In genomic region chr2:48227617-48228344, GRCh38 we compare ENCODE assay signal across 1 cellular context.
TF ChIP-seq lines count a peak whose summit lies in the region.

No MANE protein-coding gene starts in this region.

TF ChIP-seq in GM12878, 131 proteins besides CTCF, POLR2A, EP300 and RAD21 (continued from another document and continues in another):
- TF ChIP-seq BCL11A (IDR thresholded peaks at IDR 0.05; ENCODE audit: low read depth, low read length) = peak; percentile 91
- TF ChIP-seq NBN (IDR thresholded peaks at IDR 0.05) = no peak
- TF ChIP-seq MEF2A (IDR thresholded peaks at IDR 0.05; ENCODE audit: insufficient read depth, low read depth, low read length) = peak; percentile 72; the same call in 1 of the 2 replicates
- no peak for TF ChIP-seq MYC (IDR thresholded peaks at IDR 0.05; ENCODE audit: insufficient read depth, insufficient read length, insufficient replicate concordance, low read length, severe bottlenecking)
- peak; percentile 88 for TF ChIP-seq DPF2 (IDR thresholded peaks at IDR 0.05)
- TF ChIP-seq BCL3 (IDR thresholded peaks at IDR 0.05; ENCODE audit: borderline replicate concordance, insufficient read depth, low read depth, low read length, poor library complexity, severe bottlenecking) = no peak
- no peak for TF ChIP-seq HDAC2 (IDR thresholded peaks at IDR 0.05)
- TF ChIP-seq WRNIP1 (IDR thresholded peaks at IDR 0.05; ENCODE audit: borderline replicate concordance, low read depth, low read length) = no peak
- no peak for TF ChIP-seq POU2F2 (IDR thresholded peaks at IDR 0.05; ENCODE audit: borderline replicate concordance, low read depth, low read length)
- no peak for TF ChIP-seq KDM1A (IDR thresholded peaks at IDR 0.05; ENCODE audit: borderline replicate concordance)
- TF ChIP-seq SMC3 (IDR thresholded peaks at IDR 0.05; ENCODE audit: borderline replicate concordance, low read length) = no peak
- peak; percentile 96 for TF ChIP-seq RUNX3 (IDR thresholded peaks at IDR 0.05; ENCODE audit: low read length)
- no peak for TF ChIP-seq E2F4 (IDR thresholded peaks at IDR 0.05; ENCODE audit: low read depth, low read length)
- TF ChIP-seq ZNF217 (IDR thresholded peaks at IDR 0.05) = peak; percentile 88
- TF ChIP-seq, protein P1, sequence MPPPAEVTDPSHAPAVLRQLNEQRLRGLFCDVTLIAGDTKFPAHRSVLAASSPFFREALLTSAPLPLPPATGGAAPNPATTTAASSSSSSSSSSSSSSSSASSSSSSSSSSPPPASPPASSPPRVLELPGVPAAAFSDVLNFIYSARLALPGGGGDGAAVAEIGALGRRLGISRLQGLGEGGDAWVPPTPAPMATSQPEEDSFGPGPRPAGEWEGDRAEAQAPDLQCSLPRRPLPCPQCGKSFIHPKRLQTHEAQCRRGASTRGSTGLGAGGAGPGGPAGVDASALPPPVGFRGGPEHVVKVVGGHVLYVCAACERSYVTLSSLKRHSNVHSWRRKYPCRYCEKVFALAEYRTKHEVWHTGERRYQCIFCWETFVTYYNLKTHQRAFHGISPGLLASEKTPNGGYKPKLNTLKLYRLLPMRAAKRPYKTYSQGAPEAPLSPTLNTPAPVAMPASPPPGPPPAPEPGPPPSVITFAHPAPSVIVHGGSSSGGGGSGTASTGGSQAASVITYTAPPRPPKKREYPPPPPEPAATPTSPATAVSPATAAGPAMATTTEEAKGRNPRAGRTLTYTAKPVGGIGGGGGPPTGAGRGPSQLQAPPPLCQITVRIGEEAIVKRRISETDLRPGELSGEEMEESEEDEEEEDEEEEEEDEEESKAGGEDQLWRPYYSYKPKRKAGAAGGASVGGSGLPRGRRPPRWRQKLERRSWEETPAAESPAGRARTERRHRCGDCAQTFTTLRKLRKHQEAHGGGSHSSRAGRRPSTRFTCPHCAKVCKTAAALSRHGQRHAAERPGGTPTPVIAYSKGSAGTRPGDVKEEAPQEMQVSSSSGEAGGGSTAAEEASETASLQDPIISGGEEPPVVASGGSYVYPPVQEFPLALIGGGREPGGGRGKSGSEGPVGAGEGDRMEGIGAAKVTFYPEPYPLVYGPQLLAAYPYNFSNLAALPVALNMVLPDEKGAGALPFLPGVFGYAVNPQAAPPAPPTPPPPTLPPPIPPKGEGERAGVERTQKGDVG (CRISPR knock-in tag; IDR thresholded peaks at IDR 0.05) = no peak
- 0 out of 2 replicates have a peak, but pooled peaks have one; percentile 31 for TF ChIP-seq IRF4 (IDR thresholded peaks at IDR 0.05; ENCODE audit: low read depth, low read length)
- TF ChIP-seq PML (IDR thresholded peaks at IDR 0.05; ENCODE audit: low read length) = no peak
- no peak for TF ChIP-seq RFX5 (IDR thresholded peaks at IDR 0.05; ENCODE audit: low read depth, low read length)
- peak; percentile 76 for TF ChIP-seq TCF12 (IDR thresholded peaks at IDR 0.05; ENCODE audit: low read depth, low read length)
- TF ChIP-seq CREM (IDR thresholded peaks at IDR 0.05; ENCODE audit: low read depth) = peak; percentile 74; the same call in 1 of the 2 replicates
- peak; percentile 68 for TF ChIP-seq ATF7 (IDR thresholded peaks at IDR 0.05; ENCODE audit: low read depth)
- peak; percentile 41 for TF ChIP-seq ZNF384 (IDR thresholded peaks at IDR 0.05; ENCODE audit: borderline replicate concordance, low read depth, low read length)
- no peak for TF ChIP-seq SUZ12 (IDR thresholded peaks at IDR 0.05; ENCODE audit: unreplicated experiment)
- no peak for TF ChIP-seq NR2F1 (conservative IDR thresholded peaks at IDR 0.05)
- peak; percentile 79 for TF ChIP-seq EED (IDR thresholded peaks at IDR 0.05; ENCODE audit: low read depth)
- TF ChIP-seq TCF3 (IDR thresholded peaks at IDR 0.05; ENCODE audit: borderline replicate concordance, insufficient read depth, low read depth, low read length) = 0 out of 2 replicates have a peak, but pooled peaks have one; percentile 54
- TF ChIP-seq GABPA (IDR thresholded peaks at IDR 0.05; ENCODE audit: low read depth) = peak; percentile 36; the same call in 1 of the 2 replicates
- TF ChIP-seq SMAD1 (IDR thresholded peaks at IDR 0.05; ENCODE audit: low read depth, partially characterized antibody) = no peak
- no peak for TF ChIP-seq SKIL (IDR thresholded peaks at IDR 0.05; ENCODE audit: low read depth, poor library complexity, severe bottlenecking)
- peak; percentile 96 for TF ChIP-seq FOXM1 (IDR thresholded peaks at IDR 0.05; ENCODE audit: low read depth, low read length)
- TF ChIP-seq ATF2 (IDR thresholded peaks at IDR 0.05; ENCODE audit: low read length) = peak; percentile 91
- TF ChIP-seq MEF2B (IDR thresholded peaks at IDR 0.05; ENCODE audit: partially characterized antibody, poor library complexity, severe bottlenecking) = peak; percentile 67
- TF ChIP-seq, protein P2, sequence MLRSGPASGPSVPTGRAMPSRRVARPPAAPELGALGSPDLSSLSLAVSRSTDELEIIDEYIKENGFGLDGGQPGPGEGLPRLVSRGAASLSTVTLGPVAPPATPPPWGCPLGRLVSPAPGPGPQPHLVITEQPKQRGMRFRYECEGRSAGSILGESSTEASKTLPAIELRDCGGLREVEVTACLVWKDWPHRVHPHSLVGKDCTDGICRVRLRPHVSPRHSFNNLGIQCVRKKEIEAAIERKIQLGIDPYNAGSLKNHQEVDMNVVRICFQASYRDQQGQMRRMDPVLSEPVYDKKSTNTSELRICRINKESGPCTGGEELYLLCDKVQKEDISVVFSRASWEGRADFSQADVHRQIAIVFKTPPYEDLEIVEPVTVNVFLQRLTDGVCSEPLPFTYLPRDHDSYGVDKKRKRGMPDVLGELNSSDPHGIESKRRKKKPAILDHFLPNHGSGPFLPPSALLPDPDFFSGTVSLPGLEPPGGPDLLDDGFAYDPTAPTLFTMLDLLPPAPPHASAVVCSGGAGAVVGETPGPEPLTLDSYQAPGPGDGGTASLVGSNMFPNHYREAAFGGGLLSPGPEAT (IDR thresholded peaks at IDR 0.05; ENCODE audit: low read depth) = peak; percentile 78
- TF ChIP-seq ZNF207 (IDR thresholded peaks at IDR 0.05; ENCODE audit: borderline replicate concordance) = no peak
- no peak for TF ChIP-seq RB1 (IDR thresholded peaks at IDR 0.05; ENCODE audit: borderline replicate concordance)
- TF ChIP-seq, protein P3, sequence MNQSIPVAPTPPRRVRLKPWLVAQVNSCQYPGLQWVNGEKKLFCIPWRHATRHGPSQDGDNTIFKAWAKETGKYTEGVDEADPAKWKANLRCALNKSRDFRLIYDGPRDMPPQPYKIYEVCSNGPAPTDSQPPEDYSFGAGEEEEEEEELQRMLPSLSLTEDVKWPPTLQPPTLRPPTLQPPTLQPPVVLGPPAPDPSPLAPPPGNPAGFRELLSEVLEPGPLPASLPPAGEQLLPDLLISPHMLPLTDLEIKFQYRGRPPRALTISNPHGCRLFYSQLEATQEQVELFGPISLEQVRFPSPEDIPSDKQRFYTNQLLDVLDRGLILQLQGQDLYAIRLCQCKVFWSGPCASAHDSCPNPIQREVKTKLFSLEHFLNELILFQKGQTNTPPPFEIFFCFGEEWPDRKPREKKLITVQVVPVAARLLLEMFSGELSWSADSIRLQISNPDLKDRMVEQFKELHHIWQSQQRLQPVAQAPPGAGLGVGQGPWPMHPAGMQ (IDR thresholded peaks at IDR 0.05; ENCODE audit: borderline replicate concordance) = no peak
- peak; percentile 94 for TF ChIP-seq SPI1 (IDR thresholded peaks at IDR 0.05; ENCODE audit: borderline replicate concordance, insufficient read depth, low read depth, low read length)
- no peak for TF ChIP-seq YY1 (IDR thresholded peaks at IDR 0.05; ENCODE audit: low read depth, low read length)
- no peak for TF ChIP-seq JUND (IDR thresholded peaks at IDR 0.05; ENCODE audit: low read depth, low read length)
- no peak for TF ChIP-seq SIX5 (IDR thresholded peaks at IDR 0.05; ENCODE audit: low read depth, low read length, severe bottlenecking)
- TF ChIP-seq, protein P4, sequence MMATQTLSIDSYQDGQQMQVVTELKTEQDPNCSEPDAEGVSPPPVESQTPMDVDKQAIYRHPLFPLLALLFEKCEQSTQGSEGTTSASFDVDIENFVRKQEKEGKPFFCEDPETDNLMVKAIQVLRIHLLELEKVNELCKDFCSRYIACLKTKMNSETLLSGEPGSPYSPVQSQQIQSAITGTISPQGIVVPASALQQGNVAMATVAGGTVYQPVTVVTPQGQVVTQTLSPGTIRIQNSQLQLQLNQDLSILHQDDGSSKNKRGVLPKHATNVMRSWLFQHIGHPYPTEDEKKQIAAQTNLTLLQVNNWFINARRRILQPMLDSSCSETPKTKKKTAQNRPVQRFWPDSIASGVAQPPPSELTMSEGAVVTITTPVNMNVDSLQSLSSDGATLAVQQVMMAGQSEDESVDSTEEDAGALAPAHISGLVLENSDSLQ (IDR thresholded peaks at IDR 0.05) = no peak
- TF ChIP-seq SRF (IDR thresholded peaks at IDR 0.05; ENCODE audit: low read depth in 2 of 2, low read length in 2 of 2) = no peak
- peak; percentile 14; the same call in 1 of the 2 replicates for TF ChIP-seq BACH1 (IDR thresholded peaks at IDR 0.05; ENCODE audit: borderline replicate concordance)
- peak; percentile 81; the same call in 1 of the 2 replicates for TF ChIP-seq MTA3 (IDR thresholded peaks at IDR 0.05; ENCODE audit: borderline replicate concordance, low read length)
- TF ChIP-seq ETV6 (conservative IDR thresholded peaks at IDR 0.05 in 1 of 2, IDR thresholded peaks at IDR 0.05 in 1 of 2; ENCODE audit: borderline replicate concordance in 1 of 2, low read depth in 1 of 2) = peak in 1 of 2 experiments; percentile 65; a peak in 1 of 4 replicates
- TF ChIP-seq JUNB (IDR thresholded peaks at IDR 0.05) = peak; percentile 58
- TF ChIP-seq SREBF1 (IDR thresholded peaks at IDR 0.05; ENCODE audit: low read length) = no peak
- no peak for TF ChIP-seq HCFC1 (IDR thresholded peaks at IDR 0.05; ENCODE audit: low read length)
- no peak for TF ChIP-seq NFYA (IDR thresholded peaks at IDR 0.05; ENCODE audit: borderline replicate concordance, low read depth, low read length)
- TF ChIP-seq CBX5 (IDR thresholded peaks at IDR 0.05; ENCODE audit: low read depth) = peak; percentile 74; the same call in 1 of the 2 replicates
- peak; percentile 91 to 95 for TF ChIP-seq IKZF2 (IDR thresholded peaks at IDR 0.05)
- TF ChIP-seq NFIC (IDR thresholded peaks at IDR 0.05; ENCODE audit: low read depth, low read length) = peak; percentile 96
- TF ChIP-seq SMAD5 (IDR thresholded peaks at IDR 0.05; ENCODE audit: low read depth) = no peak
- 0 out of 2 replicates have a peak, but pooled peaks have one; percentile 32 for TF ChIP-seq CHD1 (IDR thresholded peaks at IDR 0.05; ENCODE audit: low read depth, low read length)
- no peak for TF ChIP-seq ZSCAN29 (IDR thresholded peaks at IDR 0.05)
- peak; percentile 57; the same call in 1 of the 2 replicates for TF ChIP-seq CBFB (IDR thresholded peaks at IDR 0.05; ENCODE audit: low read depth)
- no peak for TF ChIP-seq TBL1XR1 (IDR thresholded peaks at IDR 0.05; ENCODE audit: low read depth, low read length)
- TF ChIP-seq, protein P5, sequence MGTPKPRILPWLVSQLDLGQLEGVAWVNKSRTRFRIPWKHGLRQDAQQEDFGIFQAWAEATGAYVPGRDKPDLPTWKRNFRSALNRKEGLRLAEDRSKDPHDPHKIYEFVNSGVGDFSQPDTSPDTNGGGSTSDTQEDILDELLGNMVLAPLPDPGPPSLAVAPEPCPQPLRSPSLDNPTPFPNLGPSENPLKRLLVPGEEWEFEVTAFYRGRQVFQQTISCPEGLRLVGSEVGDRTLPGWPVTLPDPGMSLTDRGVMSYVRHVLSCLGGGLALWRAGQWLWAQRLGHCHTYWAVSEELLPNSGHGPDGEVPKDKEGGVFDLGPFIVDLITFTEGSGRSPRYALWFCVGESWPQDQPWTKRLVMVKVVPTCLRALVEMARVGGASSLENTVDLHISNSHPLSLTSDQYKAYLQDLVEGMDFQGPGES (IDR thresholded peaks at IDR 0.05) = no peak
- no peak for TF ChIP-seq POLR2AphosphoS5 (IDR thresholded peaks at IDR 0.05; ENCODE audit: low read length)
